ENCODE assay signal across 8 cellular contexts in genomic region chr2:87075796-87076252, GRCh38. TPM values are rescaled to one million over a fixed set of nuclear protein-coding genes. Genes with fewer than 3 reads are reported as not detected.
DNase-seq lines count a peak whose midpoint lies in the region; ATAC-seq and TF ChIP-seq lines count a peak whose summit lies in the region.
"Not testable (repeated sequence)": the region's sequence is repeated elsewhere in the genome, so short reads cannot be mapped to it uniquely, and the experiment has no call there.

No MANE protein-coding gene starts in this region.

- H3K4me1 ChIP-seq in PC-9 (replicated peaks; ENCODE audit: insufficient read depth); lower lobe of right lung: not testable (repeated sequence)

- not testable (repeated sequence) for TF ChIP-seq CTCF in PC-9 (conservative IDR thresholded peaks at IDR 0.05); lower lobe of right lung (IDR thresholded peaks at IDR 0.05)

- H3K4me3 ChIP-seq in PC-9 (peak overlapping the region; percentile 67; the same call in 1 of the 2 replicates), lower lobe of right lung (peak overlapping the region; percentile 66)

- CTCF ChIA-PET in PC-9 (lab: Charles Lee) = not testable (repeated sequence)

- intact Hi-C loops in PC-9 (cut with micrococcal nuclease; ENCODE audit: unreplicated experiment); lower lobe of right lung (cut with DNase I): not testable (repeated sequence)

- in situ Hi-C loops in ACHN (cut with HindIII; ENCODE audit: low pct_ligation_motif_present, low pct_unique_long_range_greater_than_20kb, low sequenced_read_pairs) = not testable (repeated sequence)

- H3K36me3 ChIP-seq in PC-9 (ENCODE audit: low read depth); lower lobe of right lung: not testable (repeated sequence)

- peak overlapping the region; percentile 78; the same call in 1 of the 2 replicates for H3K4me2 ChIP-seq in PC-9

- H3K9me3 ChIP-seq in PC-9 (ENCODE audit: insufficient read depth, low read depth); lower lobe of right lung: not testable (repeated sequence)

- ATAC-seq in GM19035 (IDR thresholded peaks at IDR 0.05; ENCODE audit: unreplicated experiment) = peak; percentile 35
- ATAC-seq in HG02981 (IDR thresholded peaks at IDR 0.05; ENCODE audit: unreplicated experiment) = peak; percentile 39
- ATAC-seq in lower lobe of right lung = peak; percentile 15 to 45

- H3F3A ChIP-seq in PC-9 (ENCODE audit: insufficient read depth, low read depth) = not testable (repeated sequence)

- H2AFZ ChIP-seq in PC-9 = not testable (repeated sequence)

- H3K27me3 ChIP-seq in PC-9 (ENCODE audit: insufficient read depth, low read depth); lower lobe of right lung (ENCODE audit: low read depth): not testable (repeated sequence)

- BruUV-seq in PC-9 (replicated peaks; lab: Mats Ljungman, UMichigan) = not testable (repeated sequence)

- H4K20me1 ChIP-seq in PC-9 (ENCODE audit: insufficient read depth) = not testable (repeated sequence)

- DNase-seq in ACHN (peak; percentile 50), activated T-helper 1 cell treated with Interleukin-2 at 50 U/mL for 16 hours (ENCODE audit: low read depth) (peak; percentile 35), lower lobe of right lung (peak; percentile 75)
- DNase-seq in PC-9; epithelial cell of prostate (ENCODE audit: low read depth, low spot score): not testable (repeated sequence)
- peak; percentile 38 to 49 for DNase-seq in stimulated activated CD4-positive, alpha-beta T cell treated with anti-CD3 and anti-CD28 coated beads, Interleukin-15, amount 100 ng/mL, for 48 hours (ENCODE audit: low read depth in 2 of 2)

- not testable (repeated sequence) for H3K9me2 ChIP-seq in PC-9 (ENCODE audit: insufficient read depth)

- H3K27ac ChIP-seq in PC-9 (peak overlapping the region; percentile 80; the same call in 1 of the 2 replicates), epithelial cell of prostate (peak overlapping the region; percentile 60), lower lobe of right lung (peak overlapping the region; percentile 88)

- peaks cover 20% of the 10 kb centered on the region for H3K79me2 ChIP-seq in PC-9 (ENCODE audit: low read depth)

- POLR2A ChIA-PET in PC-9 (lab: Charles Lee; ENCODE audit: unreplicated experiment) = not testable (repeated sequence)

RNA-seq across cellular contexts. Expression of gene PLGLB1, which starts 54.2 kb away (rescaled TPM):
- total RNA-seq in PC-9 (2021) = 2.7 and 5.7 TPM in 2 replicates
- total RNA-seq in lower lobe of right lung = 2.7 TPM
